ENCODE assay signal across 8 cellular contexts in the genomic region with DNA sequence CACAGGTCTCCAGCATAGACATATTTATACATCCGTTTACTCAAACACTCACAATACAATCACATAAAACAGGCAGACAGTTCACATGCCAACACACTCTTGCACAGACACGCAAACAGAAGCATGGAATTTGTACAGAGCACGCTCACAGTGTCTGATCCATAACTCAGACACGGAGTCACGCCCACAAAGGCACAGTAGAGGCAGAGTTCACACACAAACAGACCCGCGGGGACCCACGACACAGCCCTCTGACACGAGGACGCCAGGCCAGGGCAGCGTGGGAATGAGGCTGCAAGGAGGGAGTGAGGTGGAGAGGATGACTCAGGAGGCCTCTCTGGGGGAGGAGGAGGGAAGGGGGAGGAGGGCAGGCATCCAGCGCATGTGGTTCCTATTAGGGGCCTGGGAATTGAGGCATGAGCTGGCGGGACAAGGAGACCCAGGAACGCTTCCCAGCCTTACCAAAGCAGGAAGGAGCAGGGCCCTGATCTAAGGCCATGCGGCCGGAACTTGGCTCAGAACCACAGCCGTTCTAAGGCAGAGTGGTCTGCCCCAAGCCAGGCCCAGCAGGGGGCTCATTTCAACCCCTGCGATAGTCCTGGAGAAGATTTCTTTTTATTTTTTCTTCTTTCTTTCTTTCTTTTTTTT. TPM values are rescaled to one million over a fixed set of nuclear protein-coding genes. Genes with fewer than 3 reads are reported as not detected.
DNase-seq lines count a peak whose midpoint lies in the region; ATAC-seq and TF ChIP-seq lines count a peak whose summit lies in the region.

No MANE protein-coding gene starts in this region.

- H3K27ac ChIP-seq in heart right ventricle = peak overlapping the region; percentile 44 to 79 (median 62)

- ATAC-seq in heart right ventricle (peak; percentile 94 to 98 (median 96)), HG02642 (IDR thresholded peaks at IDR 0.05; ENCODE audit: poor library complexity, unreplicated experiment) (no peak), GM18907 (IDR thresholded peaks at IDR 0.05; ENCODE audit: unreplicated experiment) (no peak)

- H3K27me3 ChIP-seq in heart right ventricle = peaks cover 0 to 31% (median 9%) of the 10 kb centered on the region in 7 donors

- no peak overlapping the region for H3K4me3 ChIP-seq in heart right ventricle

- peaks cover 0 to 24% (median 5%) of the 10 kb centered on the region in 9 donors for H3K4me1 ChIP-seq in heart right ventricle

- peak in 4 of 9 donors; percentile 12 to 49 (median 34) for TF ChIP-seq CTCF in heart right ventricle (IDR thresholded peaks at IDR 0.05)

- H3K9me3 ChIP-seq in heart right ventricle = peaks cover 0 to 22% (median 8%) of the 10 kb centered on the region in 11 donors

- DNase-seq in GM04504 (ENCODE audit: low read depth) (peak; percentile 100), amniotic stem cell (lab: John Stamatoyannopoulos, UW) (peak; percentile 96), heart right ventricle (peak; percentile 86 to 89), renal cortical epithelial cell (ENCODE audit: low read depth) (peak; percentile 66), NCI-H2029 treated with DMSO at 0.1 percent for 48 hours (lab: John Stamatoyannopoulos, UW) (no peak), NCI-H1436 (lab: John Stamatoyannopoulos, UW) (no peak)

- H3K36me3 ChIP-seq in heart right ventricle = no peaks in the 10 kb centered on the region

- 30 to 31% methylated on average over 18 of the region's 18 CpGs for WGBS in heart right ventricle, 2 donors

- intact Hi-C loops in heart right ventricle (cut with DNase I) = loop anchor here in 2 of 10 donors (2.0 to 10.0 kb wide), 2 partner anchors 59 to 63 kb away; no protein-coding TSS in a partner anchor

RNA-seq across cellular contexts. Expression of gene OLFM2, which starts 9.1 kb away (rescaled TPM):
- total RNA-seq in heart right ventricle = 1 to 10 TPM in 8 of 10 donors, under 1 TPM in 2; 0.30 to 4.1 (median 1.4) TPM
- 1 to 10 TPM; 2.3 to 8.0 TPM for polyA plus RNA-seq in heart right ventricle
- 0.87 and 4.9 TPM in 2 replicates for total RNA-seq in renal cortical epithelial cell

Comparison
In these comparisons a context has a peak if more than half of its experiments do, and no peak if none do; other contexts are left out.
1. DNase-seq: peak in GM04504 (single experiment), amniotic stem cell (single experiment), heart right ventricle (2 of 2) and renal cortical epithelial cell (single experiment); none in NCI-H2029 treated with DMSO at 0.1 percent for 48 hours (single experiment) and NCI-H1436 (single experiment).
2. ATAC-seq: peak in heart right ventricle (8 of 8); none in HG02642 (single experiment) and GM18907 (single experiment).